20 cellular contexts compared by ENCODE assay signal in the genomic region with DNA sequence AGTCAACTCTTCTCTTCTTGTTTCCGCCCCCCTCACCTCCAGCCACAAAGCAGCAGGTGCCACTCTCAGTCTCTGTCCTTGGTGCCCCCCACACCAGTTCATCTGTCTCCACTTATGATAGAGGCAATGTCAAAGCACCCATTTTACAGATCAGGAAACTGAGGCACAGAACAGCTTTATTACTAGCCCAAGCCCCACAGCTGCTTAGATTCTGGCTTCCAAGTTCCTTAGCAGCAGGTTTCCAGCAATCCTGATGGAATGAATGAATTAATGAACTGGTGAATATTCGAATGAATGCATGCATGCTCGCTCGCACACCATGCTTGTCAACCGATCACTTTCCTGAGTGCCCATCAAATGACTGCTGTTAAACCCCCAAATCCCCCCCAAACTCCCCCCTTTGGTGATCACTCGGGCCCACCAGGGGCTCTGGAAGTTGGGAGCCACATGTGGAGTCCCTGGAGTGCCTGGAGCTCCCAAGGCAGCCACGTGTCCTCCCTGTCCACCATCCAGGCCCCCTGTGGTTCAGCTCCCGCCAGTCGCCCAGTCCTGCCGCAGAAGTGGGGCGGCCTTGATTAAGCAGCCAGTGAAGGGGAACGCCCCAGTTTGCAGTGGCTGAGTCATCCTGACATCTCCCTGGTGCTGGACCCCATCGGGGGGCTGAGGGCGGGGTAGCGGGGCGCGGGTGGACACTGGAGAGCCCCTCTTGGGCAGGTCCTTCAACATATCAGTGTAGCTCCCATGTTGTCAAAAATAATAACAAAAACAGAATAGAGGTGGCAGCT.
"Had no signal": no experiment of that assay in that cellular context is flagged by ENCODE, and none has a peak within 500 bp of the region (broad histone marks: within the 10 kb centered on the region; RNA-seq: fewer than 3 reads in every experiment).

No MANE protein-coding gene starts in this region.

- H3K27ac ChIP-seq: heart right ventricle, sigmoid colon, skin epidermis, stomach, thoracic aorta, upper lobe of left lung, uterus had no signal

- H3K4me3 ChIP-seq: heart right ventricle, sigmoid colon, skin epidermis, stomach, thoracic aorta, upper lobe of left lung, uterus had no signal

- H3K9me3 Mint-ChIP-seq: naive B cell; nephron progenitor cell; stimulated activated naive B cell treated with anti-CD40 and anti-IgM and Interleukin-4, amounts not matched to agents 10 μg/mL and 1 μg/mL and 100 μg/mL, for 72 hours had no signal

- H3K4me1 ChIP-seq: uterus had no signal

- H3K4me3 Mint-ChIP-seq: nephron progenitor cell; stimulated activated naive B cell treated with anti-CD40 and anti-IgM and Interleukin-4, amounts not matched to agents 10 μg/mL and 1 μg/mL and 100 μg/mL, for 72 hours had no signal

- ATAC-seq: esophagus mucosa; heart right ventricle; stimulated activated naive B cell treated with anti-CD40 and anti-IgM and Interleukin-4, amounts not matched to agents 10 μg/mL and 1 μg/mL and 100 μg/mL, for 72 hours had no signal

- H3K36me3 ChIP-seq: heart right ventricle, sigmoid colon, stomach, thoracic aorta, upper lobe of left lung, uterus had no signal

- FAIRE-seq: endometrium, frontal cortex, islet of Langerhans had no signal

- DNase-seq: effector memory CD4-positive, alpha-beta T cell; heart right ventricle; hypothalamus; kidney glomerular epithelial cell; mesendoderm; naive B cell; nephron progenitor cell; sigmoid colon; stimulated activated CD4-positive, alpha-beta T cell treated with anti-CD3 and anti-CD28 coated beads, Interleukin-2, amount 100 ng/mL, for 24 hours; stimulated activated CD4-positive, alpha-beta T cell treated with anti-CD3 and anti-CD28 coated beads, Interleukin-4, amount 100 ng/mL, for 4 hours; stimulated activated naive B cell treated with anti-CD40 and anti-IgM and Interleukin-4, amounts not matched to agents 10 μg/mL and 1 μg/mL and 100 μg/mL, for 72 hours; stomach; upper lobe of left lung; uterus had no signal

- H3K9me3 ChIP-seq: heart right ventricle, sigmoid colon, stomach, thoracic aorta, upper lobe of left lung, uterus had no signal

- H3K36me3 Mint-ChIP-seq: stimulated activated naive B cell treated with anti-CD40 and anti-IgM and Interleukin-4, amounts not matched to agents 10 μg/mL and 1 μg/mL and 100 μg/mL, for 72 hours had no signal

- H3K27ac Mint-ChIP-seq: nephron progenitor cell; stimulated activated naive B cell treated with anti-CD40 and anti-IgM and Interleukin-4, amounts not matched to agents 10 μg/mL and 1 μg/mL and 100 μg/mL, for 72 hours had no signal
